Comparison of ENCODE assay signal across 20 cellular contexts in the genomic region with DNA sequence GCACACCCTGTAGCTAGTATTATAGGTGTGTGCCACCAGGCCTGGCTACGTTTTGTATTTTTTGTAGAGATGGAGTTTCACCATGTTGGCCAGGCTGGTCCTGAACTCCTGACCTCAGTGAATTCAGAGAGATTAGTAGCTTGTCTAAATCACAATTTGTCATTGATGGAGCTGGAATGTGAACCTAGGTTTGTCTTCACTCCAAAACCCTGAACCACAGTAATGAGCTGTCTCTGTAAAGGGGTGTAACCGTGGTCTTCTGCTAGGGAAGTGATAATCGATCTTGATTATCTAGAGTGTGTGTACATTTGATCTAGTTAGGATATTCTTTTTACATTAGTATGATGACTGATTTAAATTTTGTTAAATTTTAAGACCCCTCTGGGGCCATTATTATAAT. TPM values are rescaled to one million over a fixed set of nuclear protein-coding genes. Genes with fewer than 3 reads are reported as not detected.
DNase-seq lines count a peak whose midpoint lies in the region; ATAC-seq and TF ChIP-seq lines count a peak whose summit lies in the region.
"Had no signal": no experiment of that assay in that cellular context is flagged by ENCODE, and none has a peak within 500 bp of the region (broad histone marks: within the 10 kb centered on the region; RNA-seq: fewer than 3 reads in every experiment).

No MANE protein-coding gene starts in this region.

- H3K27ac ChIP-seq in heart right ventricle (peak overlapping the region in 6 of 10 donors; percentile 13 to 92 (median 30)), heart left ventricle (peak overlapping the region in 2 of 12 donors; percentile 32 to 51)
- H3K27ac ChIP-seq: HL-60 had no signal

- H3K27me3 ChIP-seq in heart right ventricle (no peaks in the 10 kb centered on the region), heart left ventricle (no peaks in the 10 kb centered on the region)
- H3K27me3 ChIP-seq: MG63 had no signal

- WGBS in heart right ventricle, 2 donors: 84 to 91% methylated on average over 3 of the region's 3 CpGs
- 85 to 92% (median 88%) methylated on average over 3 of the region's 3 CpGs for WGBS in heart left ventricle, 4 donors

- H3K4me1 ChIP-seq in heart right ventricle (peaks cover 0 to 87% (median 46%) of the 10 kb centered on the region in 9 donors), heart left ventricle (peaks cover 0 to 83% (median 35%) of the 10 kb centered on the region in 12 donors), mucosa of descending colon (ENCODE audit: low read depth) (no peaks in the 10 kb centered on the region)

- TF ChIP-seq CTCF in heart right ventricle (IDR thresholded peaks at IDR 0.05) (no peak), heart left ventricle (IDR thresholded peaks at IDR 0.05) (no peak), fibroblast of the aortic adventitia (IDR thresholded peaks at IDR 0.05; ENCODE audit: insufficient read depth, low read length) (no peak), mucosa of descending colon (IDR thresholded peaks at IDR 0.05) (no peak)

- H3K9me3 ChIP-seq in heart right ventricle (no peaks in the 10 kb centered on the region), heart left ventricle (no peaks in the 10 kb centered on the region), mucosa of descending colon (no peaks in the 10 kb centered on the region)
- H3K9me3 ChIP-seq: Caco-2, MG63 had no signal

- no peaks in the 10 kb centered on the region for H3K27me3 Mint-ChIP-seq in T-helper 2 cell treated with Interferon-gamma antibody and Interleukin-4, amounts not matched to agents 5 μg/mL and 100 μg/mL, for 36 hours (ENCODE audit: low read depth)

- H3K4me3 ChIP-seq in heart right ventricle (no peak overlapping the region), heart left ventricle (no peak overlapping the region), fibroblast of the aortic adventitia (ENCODE audit: low read depth, low read length) (no peak overlapping the region), mucosa of descending colon (no peak overlapping the region)
- H3K4me3 ChIP-seq: K562, MG63 had no signal

- peak overlapping the region; percentile 27 for H3K4me3 Mint-ChIP-seq in T-helper 2 cell treated with Interferon-gamma antibody and Interleukin-4, amounts not matched to agents 5 μg/mL and 100 μg/mL, for 36 hours
- H3K4me3 Mint-ChIP-seq: CD14-positive monocyte had no signal

- no peak for TF ChIP-seq POLR2A in heart left ventricle (IDR thresholded peaks at IDR 0.05)

- no peaks in the 10 kb centered on the region for H3K36me3 ChIP-seq in heart right ventricle
- H3K36me3 ChIP-seq in heart left ventricle: peaks cover 0 to 5% (median 0%) of the 10 kb centered on the region in 9 donors
- no peaks in the 10 kb centered on the region for H3K36me3 ChIP-seq in mucosa of descending colon (ENCODE audit: low read depth)
- H3K36me3 ChIP-seq: MG63 had no signal

- DNase-seq in heart right ventricle: no peak
- DNase-seq in heart left ventricle: no peak
- no peak for DNase-seq in T-helper 2 cell treated with Interferon-gamma antibody and Interleukin-4, amounts not matched to agents 5 μg/mL and 100 μg/mL, for 36 hours (ENCODE audit: low spot score)
- DNase-seq in fibroblast of the aortic adventitia (ENCODE audit: low read depth): peak; percentile 25
- no peak for DNase-seq in NK-92 treated with Interleukin-12 subunit alpha and Interleukin-12 subunit beta, amount 100 ng/mL, for 24 hours (lab: John Stamatoyannopoulos, UW)
- no peak for DNase-seq in activated CD4-positive, alpha-beta T cell treated with anti-CD3 and anti-CD28 coated beads, Interleukin-2, amount 50 U/mL, for 1 hour
- no peak for DNase-seq in mucosa of descending colon
- DNase-seq: Caco-2, GOT3, MG63, NCI-H1105 treated with DMSO at 0.1 percent for 48 hours, NCI-H187, NCI-H446 treated with DMSO at 0.1 percent for 48 hours, NCI-H774 had no signal

- no peak overlapping the region for H3K27ac Mint-ChIP-seq in T-helper 2 cell treated with Interferon-gamma antibody and Interleukin-4, amounts not matched to agents 5 μg/mL and 100 μg/mL, for 36 hours

- intact Hi-C loops in heart right ventricle (cut with DNase I): loop anchor here in 1 of 10 donors (2.0 kb wide), 1 partner anchor 41 kb away; no protein-coding TSS in a partner anchor
- intact Hi-C loops in heart left ventricle (cut with DNase I): no loop called here
- intact Hi-C loops in mucosa of descending colon (cut with DNase I, micrococcal nuclease): no loop called here

- H3K36me3 Mint-ChIP-seq in T-helper 2 cell treated with Interferon-gamma antibody and Interleukin-4, amounts not matched to agents 5 μg/mL and 100 μg/mL, for 36 hours (ENCODE audit: low read depth): peaks cover 13% of the 10 kb centered on the region

- ATAC-seq in heart right ventricle (no peak), heart left ventricle (no peak), HG03565 (IDR thresholded peaks at IDR 0.05; ENCODE audit: unreplicated experiment) (no peak), mucosa of descending colon (no peak)
- ATAC-seq: K562, Panc1, Right ventricle myocardium inferior had no signal

- no peaks in the 10 kb centered on the region for H3K9me3 Mint-ChIP-seq in T-helper 2 cell treated with Interferon-gamma antibody and Interleukin-4, amounts not matched to agents 5 μg/mL and 100 μg/mL, for 36 hours

- H3K4me1 Mint-ChIP-seq in T-helper 2 cell treated with Interferon-gamma antibody and Interleukin-4, amounts not matched to agents 5 μg/mL and 100 μg/mL, for 36 hours (ENCODE audit: low read depth): peaks cover 55% of the 10 kb centered on the region

RNA-seq across cellular contexts. Expression of a gene that starts 8.3 kb away (rescaled TPM):
- total RNA-seq in heart right ventricle: 10 to 100 TPM; 33.9 to 71.1 (median 60.7) TPM
- polyA plus RNA-seq in heart right ventricle: 10 to 100 TPM; 39.0 to 63.0 TPM
- 10 to 100 TPM; 30.6 to 64.2 (median 51.7) TPM for total RNA-seq in heart left ventricle
- 10 to 100 TPM; 39.8 to 73.7 TPM for polyA plus RNA-seq in heart left ventricle
- total RNA-seq in fibroblast of the aortic adventitia (ENCODE audit: low replicate concordance): 32.1 and 45.0 TPM in 2 replicates
- total RNA-seq in mucosa of descending colon: 10 to 100 TPM in 1 of 3 donors, 1 to 10 TPM in 2; 3.0 to 66.6 (median 8.1) TPM

RNA-seq across cellular contexts. Expression of a gene that starts 56.2 kb away (rescaled TPM):
- 1 to 10 TPM; 5.1 to 7.3 (median 6.6) TPM for total RNA-seq in heart right ventricle
- polyA plus RNA-seq in heart right ventricle: 1 to 10 TPM; 3.0 to 3.9 TPM
- total RNA-seq in heart left ventricle: 1 to 10 TPM; 3.4 to 9.1 (median 6.0) TPM
- polyA plus RNA-seq in heart left ventricle: 1 to 10 TPM; 3.0 to 4.9 TPM
- total RNA-seq in fibroblast of the aortic adventitia (ENCODE audit: low replicate concordance): 10.4 and 16.6 TPM in 2 replicates
- total RNA-seq in mucosa of descending colon: 1 to 10 TPM; 7.1 to 7.6 (median 7.6) TPM
